Comparison of ENCODE assay signal across 8 cellular contexts in the genomic region with DNA sequence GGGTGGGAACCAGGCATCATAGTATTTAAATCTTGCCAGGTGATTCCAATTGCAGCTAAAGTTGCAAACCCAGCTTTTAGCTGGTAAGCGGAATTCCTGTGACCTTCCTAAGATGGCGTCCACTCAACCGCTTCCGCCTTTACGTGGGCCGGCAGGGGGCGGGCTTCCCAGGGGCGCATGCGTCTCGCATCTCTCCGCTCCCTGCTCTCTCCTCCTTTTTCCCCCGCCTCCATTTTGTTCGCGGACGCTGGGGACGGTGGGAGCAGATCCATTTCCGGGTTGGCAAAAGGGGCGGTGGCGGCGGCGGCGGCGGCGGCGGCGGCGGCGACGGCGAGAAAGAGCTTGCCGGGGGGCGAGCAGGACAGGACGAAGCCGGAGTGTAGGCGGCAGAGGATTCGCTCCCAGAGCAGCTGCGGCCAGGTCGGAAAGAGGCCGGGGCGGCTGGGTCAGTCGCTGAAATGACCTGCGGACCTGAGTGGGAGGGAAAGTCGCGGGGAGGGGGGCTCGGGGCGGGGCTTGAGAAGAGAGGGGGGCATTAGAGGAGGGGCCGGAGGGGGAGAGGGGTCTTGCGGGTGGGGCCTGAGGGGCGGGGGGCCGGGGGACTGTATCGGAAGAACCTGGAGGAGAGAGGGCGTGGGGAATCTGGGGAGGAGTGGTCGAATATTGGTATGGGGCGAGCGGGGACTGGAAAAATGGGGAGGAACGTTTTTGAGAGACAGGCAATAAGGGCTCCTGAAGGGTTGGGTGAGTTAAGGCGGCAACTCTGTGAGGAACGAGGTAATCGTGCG.
DNase-seq lines count a peak whose midpoint lies in the region; ATAC-seq and TF ChIP-seq lines count a peak whose summit lies in the region.

A gene with protein sequence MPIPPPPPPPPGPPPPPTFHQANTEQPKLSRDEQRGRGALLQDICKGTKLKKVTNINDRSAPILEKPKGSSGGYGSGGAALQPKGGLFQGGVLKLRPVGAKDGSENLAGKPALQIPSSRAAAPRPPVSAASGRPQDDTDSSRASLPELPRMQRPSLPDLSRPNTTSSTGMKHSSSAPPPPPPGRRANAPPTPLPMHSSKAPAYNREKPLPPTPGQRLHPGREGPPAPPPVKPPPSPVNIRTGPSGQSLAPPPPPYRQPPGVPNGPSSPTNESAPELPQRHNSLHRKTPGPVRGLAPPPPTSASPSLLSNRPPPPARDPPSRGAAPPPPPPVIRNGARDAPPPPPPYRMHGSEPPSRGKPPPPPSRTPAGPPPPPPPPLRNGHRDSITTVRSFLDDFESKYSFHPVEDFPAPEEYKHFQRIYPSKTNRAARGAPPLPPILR (plus strand): TSS at position 232 of the 788 bp plus-strand sequence. CDS start 37,156 bp downstream, outside the sequence.

- in situ Hi-C loops in astrocyte of the cerebellum (cut with HindIII; ENCODE audit: low sequenced_read_pairs): no loop called here

- peak; percentile 93 for ATAC-seq in HG02970 (IDR thresholded peaks at IDR 0.05; ENCODE audit: low FRiP score, unreplicated experiment)

- peak; percentile 55 for TF ChIP-seq POLR2A in GM15510 (IDR thresholded peaks at IDR 0.05; ENCODE audit: borderline replicate concordance, extremely low read depth, insufficient read length)

- DNase-seq in NCI-H2029 (lab: John Stamatoyannopoulos, UW): peak; percentile 95
- DNase-seq in T-helper 22 cell (ENCODE audit: low read depth): peak; percentile 95
- peak; percentile 93 for DNase-seq in astrocyte of the cerebellum (ENCODE audit: low read depth)
- DNase-seq in hippocampal formation (lab: John Stamatoyannopoulos, UW): peak; percentile 96
- peak; percentile 98 for DNase-seq in retina
- DNase-seq in cortex of kidney (lab: John Stamatoyannopoulos, UW): no peak

- H3K4me3 ChIP-seq in astrocyte of the cerebellum (ENCODE audit: low read depth, low read length): peak within 1 kb of the TSS; percentile 83

- peak; percentile 75 for TF ChIP-seq CTCF in astrocyte of the cerebellum (IDR thresholded peaks at IDR 0.05; ENCODE audit: low read depth, low read length, missing control alignments)
